1 cellular context compared by ENCODE assay signal in genomic region chr11:57427692-57428082, GRCh38.
TF ChIP-seq lines count a peak whose summit lies in the region.

No MANE protein-coding gene starts in this region.

TF ChIP-seq in K562, 482 proteins besides CTCF, POLR2A, EP300 and RAD21:
- TF ChIP-seq LARP7 (IDR thresholded peaks at IDR 0.05) = no peak
- no peak for TF ChIP-seq ZNF277 (CRISPR knock-in tag; IDR thresholded peaks at IDR 0.05; ENCODE audit: borderline replicate concordance)
- no peak for TF ChIP-seq CBX3 (IDR thresholded peaks at IDR 0.05; ENCODE audit: borderline replicate concordance in 1 of 2, low read length in 2 of 2)
- TF ChIP-seq MTA2 (IDR thresholded peaks at IDR 0.05; ENCODE audit: low read depth) = no peak
- no peak for TF ChIP-seq ZFP91 (CRISPR knock-in tag; IDR thresholded peaks at IDR 0.05)
- no peak for TF ChIP-seq ZNF76 (CRISPR knock-in tag; IDR thresholded peaks at IDR 0.05; ENCODE audit: borderline replicate concordance)
- TF ChIP-seq ZSCAN32 (CRISPR knock-in tag; IDR thresholded peaks at IDR 0.05) = no peak
- TF ChIP-seq TAF9B (IDR thresholded peaks at IDR 0.05; ENCODE audit: partially characterized antibody) = no peak
- TF ChIP-seq CAMTA2 (CRISPR knock-in tag; conservative IDR thresholded peaks at IDR 0.05) = no peak
- no peak for TF ChIP-seq AFF1 (IDR thresholded peaks at IDR 0.05; ENCODE audit: low read depth in 1 of 2, partially characterized antibody in 2 of 2)
- TF ChIP-seq SUPT5H (IDR thresholded peaks at IDR 0.05) = no peak
- no peak for TF ChIP-seq CBX2 (IDR thresholded peaks at IDR 0.05; ENCODE audit: insufficient read depth, low read length, poor library complexity, severe bottlenecking)
